In the genomic region with DNA sequence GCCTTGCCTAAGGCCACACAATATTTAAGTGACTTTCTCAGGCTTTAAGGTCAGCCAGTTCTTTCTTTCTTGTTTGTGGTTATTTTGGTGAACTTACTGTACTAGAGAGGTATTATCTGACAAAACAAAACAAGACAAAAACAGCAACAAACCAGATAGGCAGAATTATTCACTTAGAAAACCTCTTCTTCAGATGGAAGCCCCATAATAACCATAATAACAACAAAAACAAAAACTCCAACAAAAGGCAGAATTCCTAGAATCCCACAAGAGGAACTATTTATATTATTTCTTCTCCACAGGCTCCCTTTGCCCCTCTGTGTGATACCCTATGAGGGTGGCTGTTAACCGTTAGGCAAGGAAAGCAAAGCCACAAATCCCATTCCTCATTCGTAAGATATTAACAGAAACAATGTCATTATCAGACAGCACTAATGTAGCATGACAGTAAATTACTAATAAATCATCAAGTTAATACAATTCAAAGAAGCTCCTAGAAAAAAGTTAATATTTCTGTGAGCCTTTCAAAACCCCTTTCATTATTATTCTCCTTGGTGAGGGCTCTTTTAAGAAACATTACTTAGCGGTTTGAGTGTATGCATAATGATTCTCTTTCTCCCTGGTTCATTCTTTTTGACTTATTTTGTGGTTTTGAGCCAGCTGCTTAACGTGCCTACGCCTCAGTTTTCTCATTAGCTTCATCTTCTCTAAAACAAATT, we compare ENCODE assay signal across 11 cellular contexts.
DNase-seq lines count a peak whose midpoint lies in the region; ATAC-seq and TF ChIP-seq lines count a peak whose summit lies in the region.
"Had no signal": no experiment of that assay in that cellular context is flagged by ENCODE, and none has a peak within 500 bp of the region (broad histone marks: within the 10 kb centered on the region; RNA-seq: fewer than 3 reads in every experiment).

No MANE protein-coding gene starts in this region.

- H3K27me3 ChIP-seq in GM23338 (ENCODE audit: insufficient read depth) (no peaks in the 10 kb centered on the region), WERI-Rb-1 (ENCODE audit: insufficient read depth, low read depth, severe bottlenecking) (no peaks in the 10 kb centered on the region)

- ATAC-seq in GM18867 (IDR thresholded peaks at IDR 0.05; ENCODE audit: unreplicated experiment) (peak; percentile 82), GM23338 (no peak), HG03442 (IDR thresholded peaks at IDR 0.05; ENCODE audit: unreplicated experiment) (peak; percentile 63), T-cell (replicated peaks in 1 of 4) (no peak)

- H2AFZ ChIP-seq in GM23338, result no peak overlapping the region

- no peaks in the 10 kb centered on the region for H3K79me2 ChIP-seq in GM23338 (replicated peaks; ENCODE audit: insufficient read depth)

- no peaks in the 10 kb centered on the region for H3K36me3 Mint-ChIP-seq in GM23338 (ENCODE audit: low read depth)
- H3K36me3 Mint-ChIP-seq in T-cell, result no peaks in the 10 kb centered on the region

- H3K4me1 ChIP-seq in GM23338 (ENCODE audit: insufficient read depth), result peaks cover 39% of the 10 kb centered on the region

- H3K4me3 Mint-ChIP-seq in GM23338 (no peak overlapping the region), T-cell (no peak overlapping the region)
- H3K4me3 Mint-ChIP-seq: activated naive CD4-positive, alpha-beta T cell treated with anti-CD3 and anti-CD28 coated beads for 36 hours; CD8-positive, alpha-beta memory T cell had no signal

- CTCF ChIA-PET in T-cell (lab: Charles Lee), result no interaction called here

- DNase-seq in GM23338 (ENCODE audit: low spot score) (no peak), glomerular visceral epithelial cell (ENCODE audit: extremely low spot score) (peak; percentile 42), NCI-H1930 (lab: John Stamatoyannopoulos, UW) (no peak), WERI-Rb-1 (no peak), T-cell (no peak)
- no peak for DNase-seq in activated CD8-positive, alpha-beta memory T cell treated with anti-CD3 and anti-CD28 coated beads for 24 hours
- DNase-seq: activated naive CD4-positive, alpha-beta T cell treated with anti-CD3 and anti-CD28 coated beads for 36 hours; CD8-positive, alpha-beta memory T cell; mammary epithelial cell had no signal

- H3K27ac Mint-ChIP-seq in GM23338 (no peak overlapping the region; the same call in 1 of the 2 replicates), T-cell (no peak overlapping the region)
- H3K27ac Mint-ChIP-seq: activated naive CD4-positive, alpha-beta T cell treated with anti-CD3 and anti-CD28 coated beads for 36 hours had no signal

- no peaks in the 10 kb centered on the region for H3K9me3 Mint-ChIP-seq in GM23338
- H3K9me3 Mint-ChIP-seq in T-cell, result no peaks in the 10 kb centered on the region
- H3K9me3 Mint-ChIP-seq: activated naive CD4-positive, alpha-beta T cell treated with anti-CD3 and anti-CD28 coated beads for 36 hours; CD8-positive, alpha-beta memory T cell had no signal

- POLR2A ChIA-PET in T-cell (lab: Charles Lee), result no interaction called here

- H3K4me1 Mint-ChIP-seq in GM23338, result peaks cover 63% of the 10 kb centered on the region
- peaks cover 0 to 2% (median 0%) of the 10 kb centered on the region in 3 donors for H3K4me1 Mint-ChIP-seq in T-cell

- H3K27ac ChIP-seq in GM23338 (ENCODE audit: low read depth) (peak overlapping the region; percentile 52), WERI-Rb-1 (no peak overlapping the region)

- no peaks in the 10 kb centered on the region for H4K20me1 ChIP-seq in GM23338 (replicated peaks; ENCODE audit: insufficient read depth)

- TF ChIP-seq CTCF in GM23338 (conservative IDR thresholded peaks at IDR 0.05; ENCODE audit: low read depth in 2 of 2) (no peak), WERI-Rb-1 (IDR thresholded peaks at IDR 0.05; ENCODE audit: low read depth, low read length) (no peak)

- H3K4me3 ChIP-seq in GM23338 (no peak overlapping the region), WERI-Rb-1 (ENCODE audit: low read depth, low read length) (no peak overlapping the region)

- no peaks in the 10 kb centered on the region for H3K9me3 ChIP-seq in WERI-Rb-1 (ENCODE audit: severe bottlenecking)

- peaks cover 10% of the 10 kb centered on the region; the same call in 1 of the 2 replicates for H3K9me2 ChIP-seq in GM23338 (ENCODE audit: insufficient read depth)

- H3K36me3 ChIP-seq in GM23338 (ENCODE audit: insufficient read depth) (no peaks in the 10 kb centered on the region), WERI-Rb-1 (no peaks in the 10 kb centered on the region)

- H3F3A ChIP-seq in GM23338 (replicated peaks; ENCODE audit: low read depth), result no peaks in the 10 kb centered on the region

- H3K27me3 Mint-ChIP-seq in GM23338 (ENCODE audit: insufficient read depth, low read depth, poor library complexity) (peaks cover 6% of the 10 kb centered on the region), T-cell (peaks cover 4 to 13% of the 10 kb centered on the region in 2 donors)

- peak overlapping the region; percentile 51; the same call in 1 of the 2 replicates for H3K4me2 ChIP-seq in GM23338

TF ChIP-seq in GM23338, 12 proteins besides CTCF, POLR2A, EP300 and RAD21:
- TF ChIP-seq, protein P1, sequence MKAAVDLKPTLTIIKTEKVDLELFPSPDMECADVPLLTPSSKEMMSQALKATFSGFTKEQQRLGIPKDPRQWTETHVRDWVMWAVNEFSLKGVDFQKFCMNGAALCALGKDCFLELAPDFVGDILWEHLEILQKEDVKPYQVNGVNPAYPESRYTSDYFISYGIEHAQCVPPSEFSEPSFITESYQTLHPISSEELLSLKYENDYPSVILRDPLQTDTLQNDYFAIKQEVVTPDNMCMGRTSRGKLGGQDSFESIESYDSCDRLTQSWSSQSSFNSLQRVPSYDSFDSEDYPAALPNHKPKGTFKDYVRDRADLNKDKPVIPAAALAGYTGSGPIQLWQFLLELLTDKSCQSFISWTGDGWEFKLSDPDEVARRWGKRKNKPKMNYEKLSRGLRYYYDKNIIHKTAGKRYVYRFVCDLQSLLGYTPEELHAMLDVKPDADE (IDR thresholded peaks at IDR 0.05), result no peak
- TF ChIP-seq STAT1 (IDR thresholded peaks at IDR 0.05; ENCODE audit: unreplicated experiment), result no peak

Comparison
In these comparisons a context has a peak if more than half of its experiments do, and no peak if none do; other contexts are left out.
1. ATAC-seq: peak in GM18867 (single experiment) and HG03442 (single experiment); none in GM23338 (single experiment) and T-cell (0 of 4).